1 cellular context compared by ENCODE assay signal in genomic region chr12:98490491-98491453, GRCh38.
A peak's percentile ranks its signal among the peaks of the same experiment; 100 is the strongest.
TF ChIP-seq lines count a peak whose summit lies in the region.

No MANE protein-coding gene starts in this region.

TF ChIP-seq in HepG2, 621 proteins besides CTCF, POLR2A, EP300 and RAD21 (continued from another document and continues in another):
- TF ChIP-seq ZBTB46 (CRISPR knock-in tag; IDR thresholded peaks at IDR 0.05; ENCODE audit: borderline replicate concordance) (no peak), ZNF382 (CRISPR knock-in tag; IDR thresholded peaks at IDR 0.05; ENCODE audit: borderline replicate concordance) (no peak), NFE2L2 (IDR thresholded peaks at IDR 0.05; ENCODE audit: low read length) (no peak), MZF1 (CRISPR knock-in tag; IDR thresholded peaks at IDR 0.05; ENCODE audit: borderline replicate concordance) (no peak), AHDC1 (CRISPR knock-in tag; IDR thresholded peaks at IDR 0.05; ENCODE audit: borderline replicate concordance) (peak; percentile 19; the same call in 1 of the 2 replicates), DPF2 (CRISPR knock-in tag; IDR thresholded peaks at IDR 0.05; ENCODE audit: borderline replicate concordance, low read depth) (no peak), DNMT1 (CRISPR knock-in tag; IDR thresholded peaks at IDR 0.05) (no peak), ESRRA (CRISPR knock-in tag; IDR thresholded peaks at IDR 0.05; ENCODE audit: low read depth) (peak; percentile 62), TBP (CRISPR knock-in tag; IDR thresholded peaks at IDR 0.05) (no peak), FOXP1 (IDR thresholded peaks at IDR 0.05) (0 out of 2 replicates have a peak, but pooled peaks have one; percentile 12), FOXP1 (CRISPR knock-in tag; IDR thresholded peaks at IDR 0.05) (peak; percentile 77), ZNF354B (CRISPR knock-in tag; IDR thresholded peaks at IDR 0.05) (no peak), ZNF607 (CRISPR knock-in tag; IDR thresholded peaks at IDR 0.05; ENCODE audit: borderline replicate concordance) (no peak), ZKSCAN8 (CRISPR knock-in tag; IDR thresholded peaks at IDR 0.05; ENCODE audit: borderline replicate concordance) (peak; percentile 70; the same call in 1 of the 2 replicates), ZNF431 (CRISPR knock-in tag; IDR thresholded peaks at IDR 0.05; ENCODE audit: borderline replicate concordance, low read depth) (no peak), IRF2 (CRISPR knock-in tag; IDR thresholded peaks at IDR 0.05) (peak; percentile 83), IKZF5 (CRISPR knock-in tag; IDR thresholded peaks at IDR 0.05) (peak; percentile 55; the same call in 1 of the 2 replicates), FOXO1 (CRISPR knock-in tag; IDR thresholded peaks at IDR 0.05) (peak; percentile 96), HNF1A (IDR thresholded peaks at IDR 0.05; ENCODE audit: low read depth) (0 out of 2 replicates have a peak, but pooled peaks have one; percentile 36), HNF1A (CRISPR knock-in tag; IDR thresholded peaks at IDR 0.05; ENCODE audit: borderline replicate concordance) (no peak), REL (CRISPR knock-in tag; conservative IDR thresholded peaks at IDR 0.05) (no peak), ATF6 (CRISPR knock-in tag; conservative IDR thresholded peaks at IDR 0.05) (no peak), RARA (CRISPR knock-in tag; IDR thresholded peaks at IDR 0.05) (peak; percentile 56), ZFY (CRISPR knock-in tag; IDR thresholded peaks at IDR 0.05) (peak; percentile 47; the same call in 1 of the 2 replicates), ZNF570 (CRISPR knock-in tag; IDR thresholded peaks at IDR 0.05; ENCODE audit: borderline replicate concordance) (no peak), MTF1 (CRISPR knock-in tag; IDR thresholded peaks at IDR 0.05) (no peak), NR0B2 (CRISPR knock-in tag; IDR thresholded peaks at IDR 0.05) (no peak), ZNF101 (CRISPR knock-in tag; IDR thresholded peaks at IDR 0.05; ENCODE audit: borderline replicate concordance, low read depth) (no peak), ZNF776 (CRISPR knock-in tag; IDR thresholded peaks at IDR 0.05) (no peak), MIXL1 (CRISPR knock-in tag; IDR thresholded peaks at IDR 0.05) (no peak), SP2 (CRISPR knock-in tag; IDR thresholded peaks at IDR 0.05) (no peak), ZNF7 (CRISPR knock-in tag; IDR thresholded peaks at IDR 0.05) (no peak), MATR3 (CRISPR knock-in tag; IDR thresholded peaks at IDR 0.05) (no peak), ZNF503 (CRISPR knock-in tag; IDR thresholded peaks at IDR 0.05) (0 out of 2 replicates have a peak, but pooled peaks have one; percentile 37), MAF1 (CRISPR knock-in tag; IDR thresholded peaks at IDR 0.05; ENCODE audit: borderline replicate concordance) (no peak), ZFP36L2 (CRISPR knock-in tag; IDR thresholded peaks at IDR 0.05) (no peak), AGO1 (IDR thresholded peaks at IDR 0.05; ENCODE audit: low read depth, low read length, poor library complexity, severe bottlenecking) (no peak), ZNF33B (CRISPR knock-in tag; IDR thresholded peaks at IDR 0.05) (no peak), MXI1 (IDR thresholded peaks at IDR 0.05; ENCODE audit: borderline replicate concordance, low read depth, low read length) (peak; percentile 54; the same call in 1 of the 3 replicates), ZNF567 (CRISPR knock-in tag; IDR thresholded peaks at IDR 0.05; ENCODE audit: borderline replicate concordance) (no peak), ZNF350 (CRISPR knock-in tag; IDR thresholded peaks at IDR 0.05; ENCODE audit: borderline replicate concordance, low read depth) (peak; percentile 53; the same call in 1 of the 2 replicates), SKI (IDR thresholded peaks at IDR 0.05; ENCODE audit: partially characterized antibody) (peak; percentile 58), ZSCAN21 (CRISPR knock-in tag; IDR thresholded peaks at IDR 0.05; ENCODE audit: borderline replicate concordance) (no peak), GRHL1 (CRISPR knock-in tag; conservative IDR thresholded peaks at IDR 0.05) (no peak), TMF1 (CRISPR knock-in tag; IDR thresholded peaks at IDR 0.05; ENCODE audit: low read depth) (no peak), EZH2 (conservative IDR thresholded peaks at IDR 0.05; ENCODE audit: low read depth, low read length) (no peak), IRX3 (CRISPR knock-in tag; IDR thresholded peaks at IDR 0.05; ENCODE audit: borderline replicate concordance, low read depth) (no peak)
